10 cellular contexts compared by ENCODE assay signal in the genomic region with DNA sequence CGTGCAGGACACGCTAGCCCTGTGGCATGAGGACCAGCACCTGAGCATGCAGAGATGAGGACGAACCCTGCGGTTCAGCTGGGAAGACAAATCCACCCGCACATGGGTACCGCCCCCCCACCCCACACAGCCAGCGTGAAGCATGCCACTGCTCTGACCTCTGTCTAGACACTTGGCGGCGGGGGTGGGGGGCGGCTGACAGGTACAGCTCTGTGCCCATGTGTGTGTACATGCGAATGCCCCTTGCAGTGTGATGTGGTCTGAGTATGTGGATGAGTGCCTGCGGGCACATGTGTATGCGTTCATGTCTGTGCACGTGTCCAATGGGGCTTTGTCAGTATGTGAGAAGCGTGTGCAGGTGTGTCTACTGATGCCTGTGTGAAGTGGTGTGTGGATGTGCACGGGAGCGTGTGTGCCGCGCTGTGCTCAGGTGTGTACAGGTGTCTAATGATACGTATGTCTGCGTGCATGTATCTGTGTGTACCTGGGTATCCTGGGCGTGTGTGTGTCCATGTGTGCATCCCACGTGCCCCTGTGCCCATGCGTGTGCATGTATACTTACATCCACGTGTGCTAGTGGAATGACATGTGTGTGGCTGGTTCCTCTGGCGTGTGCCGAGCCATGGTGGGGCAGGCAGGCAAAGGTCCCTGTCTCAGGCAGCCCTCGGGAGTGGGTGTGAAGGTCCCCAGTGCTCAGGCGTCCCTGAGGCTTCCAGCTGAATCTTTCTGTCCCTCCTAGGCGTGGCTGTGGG. TPM values are rescaled to one million over a fixed set of nuclear protein-coding genes. Genes with fewer than 3 reads are reported as not detected.
DNase-seq lines count a peak whose midpoint lies in the region; ATAC-seq and TF ChIP-seq lines count a peak whose summit lies in the region.
"Had no signal": no experiment of that assay in that cellular context is flagged by ENCODE, and none has a peak within 500 bp of the region (broad histone marks: within the 10 kb centered on the region; RNA-seq: fewer than 3 reads in every experiment).

No MANE protein-coding gene starts in this region.

- H3K9me3 Mint-ChIP-seq in activated T-helper 17 cell treated with anti-CD3 and anti-CD28 coated beads, Interleukin-2, amount 50 U/mL, for 72 hours, result no peaks in the 10 kb centered on the region
- H3K9me3 Mint-ChIP-seq in naive B cell, result no peaks in the 10 kb centered on the region

- no peaks in the 10 kb centered on the region for H3K79me2 ChIP-seq in DND-41 (ENCODE audit: insufficient read depth, low read length)

- peaks cover 5% of the 10 kb centered on the region for H3K36me3 Mint-ChIP-seq in activated T-helper 17 cell treated with anti-CD3 and anti-CD28 coated beads, Interleukin-2, amount 50 U/mL, for 72 hours (ENCODE audit: low read depth)
- peaks cover 0 to 6% of the 10 kb centered on the region in 2 donors for H3K36me3 Mint-ChIP-seq in naive B cell

- peaks cover 52% of the 10 kb centered on the region for H3K4me1 Mint-ChIP-seq in activated T-helper 17 cell treated with anti-CD3 and anti-CD28 coated beads, Interleukin-2, amount 50 U/mL, for 72 hours
- peaks cover 60 to 89% (median 89%) of the 10 kb centered on the region in 3 donors for H3K4me1 Mint-ChIP-seq in naive B cell

- H3K27ac ChIP-seq in BLaER1 (peak overlapping the region; percentile 69), DND-41 (ENCODE audit: low read length) (peak overlapping the region; percentile 32)

- no peak for ATAC-seq in DND-41 (ENCODE audit: insufficient read depth, low read depth)
- no peak for ATAC-seq in activated T-helper 17 cell treated with anti-CD3 and anti-CD28 coated beads, Interleukin-2, amount 50 U/mL, for 72 hours (replicated peaks)
- ATAC-seq in naive B cell (ENCODE audit: low read depth in 2 of 2), result peak in 1 of 2 donors; percentile 2
- ATAC-seq in GM21576 (IDR thresholded peaks at IDR 0.05; ENCODE audit: unreplicated experiment), result no peak
- ATAC-seq in HG02885 (IDR thresholded peaks at IDR 0.05; ENCODE audit: poor library complexity, unreplicated experiment), result no peak

- H3K36me3 ChIP-seq in BLaER1, result peaks cover 8% of the 10 kb centered on the region; the same call in 1 of the 2 replicates
- H3K36me3 ChIP-seq in DND-41 (ENCODE audit: insufficient read depth, low read length), result no peaks in the 10 kb centered on the region

- H3K9ac ChIP-seq in BLaER1 (peak overlapping the region; percentile 71), DND-41 (ENCODE audit: low read depth, low read length) (peak overlapping the region; percentile 40)

- H3K27ac Mint-ChIP-seq in activated T-helper 17 cell treated with anti-CD3 and anti-CD28 coated beads, Interleukin-2, amount 50 U/mL, for 72 hours, result peak overlapping the region; percentile 13
- H3K27ac Mint-ChIP-seq in naive B cell, result peak overlapping the region in 4 of 6 donors; percentile 44 to 78 (median 68)

- no peak for TF ChIP-seq CTCF in DND-41 (IDR thresholded peaks at IDR 0.05; ENCODE audit: borderline replicate concordance, extremely low read depth, low read length, poor library complexity, severe bottlenecking)

- peaks cover 15% of the 10 kb centered on the region; the same call in 1 of the 2 replicates for H4K20me1 ChIP-seq in BLaER1
- peaks cover 15% of the 10 kb centered on the region; the same call in 1 of the 2 replicates for H4K20me1 ChIP-seq in DND-41 (ENCODE audit: insufficient read depth, low read length)

- H3K27me3 Mint-ChIP-seq in activated T-helper 17 cell treated with anti-CD3 and anti-CD28 coated beads, Interleukin-2, amount 50 U/mL, for 72 hours, result peaks cover 11% of the 10 kb centered on the region
- no peaks in the 10 kb centered on the region for H3K27me3 Mint-ChIP-seq in naive B cell

- DNase-seq in DND-41, result no peak
- no peak for DNase-seq in naive B cell
- DNase-seq in hepatic stellate cell (ENCODE audit: low spot score), result no peak
- no peak for DNase-seq in medulla oblongata (ENCODE audit: extremely low spot score)
- DNase-seq: NCI-H510A treated with DMSO at 0.1 percent for 48 hours had no signal

- H3K4me2 ChIP-seq in BLaER1 (peak overlapping the region; percentile 99), DND-41 (ENCODE audit: insufficient read depth, low read length) (peak overlapping the region; percentile 99)

- H3K4me3 Mint-ChIP-seq in activated T-helper 17 cell treated with anti-CD3 and anti-CD28 coated beads, Interleukin-2, amount 50 U/mL, for 72 hours, result peak overlapping the region; percentile 76
- H3K4me3 Mint-ChIP-seq in naive B cell, result peak overlapping the region; percentile 86 to 99 (median 90)

- peak overlapping the region; percentile 72 for H3K4me3 ChIP-seq in BLaER1
- H3K4me3 ChIP-seq in DND-41 (ENCODE audit: low read depth in 1 of 2, low read length in 2 of 2), result peak overlapping the region; percentile 3 to 61; a peak in 3 of 4 replicates

- H3K27me3 ChIP-seq in BLaER1, result no peaks in the 10 kb centered on the region
- no peaks in the 10 kb centered on the region for H3K27me3 ChIP-seq in DND-41 (ENCODE audit: insufficient read depth, low read length, poor library complexity)

- peak overlapping the region; percentile 74 for H2AFZ ChIP-seq in DND-41 (ENCODE audit: low read depth, low read length)

- H3K4me1 ChIP-seq in BLaER1 (peaks cover 94% of the 10 kb centered on the region), DND-41 (ENCODE audit: insufficient read depth, low read length) (peaks cover 30% of the 10 kb centered on the region)

- H3K9me3 ChIP-seq in BLaER1 (no peaks in the 10 kb centered on the region), DND-41 (ENCODE audit: insufficient read depth, low read length, severe bottlenecking) (no peaks in the 10 kb centered on the region)

RNA-seq across cellular contexts. Expression of a gene that starts 0.7 kb away (rescaled TPM):
- total RNA-seq in activated T-helper 17 cell treated with anti-CD3 and anti-CD28 coated beads, Interleukin-2, amount 50 U/mL, for 72 hours, result 1 to 10 TPM in 1 of 2 donors, under 1 TPM in 1; 0.77 to 1.6 TPM
- 1 to 10 TPM in 3 of 6 donors, under 1 TPM in 2, not detected in 1; 0.96 to 2.9 (median 1.4) TPM for polyA plus RNA-seq in naive B cell (ENCODE audit: low read depth in 6 of 6)

RNA-seq across cellular contexts. Expression of a gene that starts 46.1 kb away (rescaled TPM):
- total RNA-seq in activated T-helper 17 cell treated with anti-CD3 and anti-CD28 coated beads, Interleukin-2, amount 50 U/mL, for 72 hours, result under 1 TPM in 1 of 2 donors, not detected in 1; 0.11 TPM
- polyA plus RNA-seq in naive B cell (ENCODE audit: low read depth in 6 of 6), result not detected
- total RNA-seq: MCF 10A had no signal
